ENCODE assay signal across 32 cellular contexts in genomic region chr10:14664345-14664744, GRCh38.
"Had no signal": no experiment of that assay in that cellular context is flagged by ENCODE, and none has a peak within 500 bp of the region (broad histone marks: within the 10 kb centered on the region; RNA-seq: fewer than 3 reads in every experiment).

No MANE protein-coding gene starts in this region.

- H3K4me3 Mint-ChIP-seq: activated B cell treated with CpG ODN at 0.5 μM for 24 hours; activated CD8-positive, alpha-beta T cell treated with anti-CD3 and anti-CD28 coated beads, Interleukin-2, amount 10 ng/mL, durations not matched to agents 7 days and 5 days; activated naive CD4-positive, alpha-beta T cell treated with anti-CD3 and anti-CD28 coated beads, Interleukin-2, amount 10 ng/mL, durations not matched to agents 7 days and 5 days; activated naive CD8-positive, alpha-beta T cell treated with anti-CD3 and anti-CD28 coated beads, Interleukin-2, amount 50 U/mL, for 24 hours; central memory CD8-positive, alpha-beta T cell; T-cell had no signal

- H3K36me3 ChIP-seq: ascending aorta, MG63 had no signal

- H3K9me3 ChIP-seq: ascending aorta, body of pancreas, MG63 had no signal

- H3K36me3 Mint-ChIP-seq: IgD-negative memory B cell had no signal

- DNase-seq: activated B cell treated with CpG ODN at 0.5 μM for 24 hours; activated CD4-positive, alpha-beta T cell treated with anti-CD3 and anti-CD28 coated beads for 1 hour; activated CD4-positive, alpha-beta T cell treated with anti-CD3 and anti-CD28 coated beads, Interleukin-2, amount 50 U/mL, for 1 hour; activated CD8-positive, alpha-beta memory T cell treated with anti-CD3 and anti-CD28 coated beads, Interleukin-2, amount 50 U/mL, for 48 hours; activated CD8-positive, alpha-beta T cell treated with anti-CD3 and anti-CD28 coated beads, Interleukin-2, amount 10 ng/mL, durations not matched to agents 7 days and 5 days; activated effector memory CD4-positive, alpha-beta T cell treated with Interleukin-2 at 50 U/mL for 16 hours; activated naive CD4-positive, alpha-beta T cell treated with anti-CD3 and anti-CD28 coated beads, Interleukin-2, amount 10 ng/mL, durations not matched to agents 7 days and 5 days; activated naive CD8-positive, alpha-beta T cell treated with anti-CD3 and anti-CD28 coated beads, Interleukin-2, amount 50 U/mL, for 24 hours; activated T-cell treated with anti-CD3 and anti-CD28 coated beads, Interleukin-2, amount 50 U/mL, for 48 hours; amniotic stem cell; body of pancreas; KG1; MG63; NCI-H1105; NCI-H1436; NCI-H1694 treated with DMSO at 0.1 percent for 48 hours; NCI-H2029 treated with DMSO at 0.1 percent for 48 hours; NCI-H345; NCI-H510A; NCI-H526 treated with DMSO at 0.1 percent for 48 hours; NCI-H82; OCI-M1; RPMI8226; T-cell; T-helper 2 cell; T1000 had no signal

- ATAC-seq: activated CD8-positive, alpha-beta T cell treated with anti-CD3 and anti-CD28 coated beads, Interleukin-2, amount 10 ng/mL, durations not matched to agents 7 days and 5 days; body of pancreas; Panc1; Right ventricle myocardium inferior; T-cell had no signal

- H3K27ac ChIP-seq: ascending aorta, body of pancreas, SK-N-MC had no signal

- H3K4me3 ChIP-seq: ascending aorta, body of pancreas, MG63, SK-N-MC had no signal

- H3K27me3 Mint-ChIP-seq: activated B cell treated with CpG ODN at 0.5 μM for 24 hours; activated naive CD4-positive, alpha-beta T cell treated with anti-CD3 and anti-CD28 coated beads, Interleukin-2, amount 10 ng/mL, durations not matched to agents 7 days and 5 days; activated naive CD8-positive, alpha-beta T cell treated with anti-CD3 and anti-CD28 coated beads, Interleukin-2, amount 50 U/mL, for 24 hours; central memory CD8-positive, alpha-beta T cell; IgD-negative memory B cell; T-cell had no signal

- H3K4me1 ChIP-seq: ascending aorta had no signal

- H3K27me3 ChIP-seq: ascending aorta, body of pancreas, MG63 had no signal

- H3K27ac Mint-ChIP-seq: activated CD8-positive, alpha-beta T cell treated with anti-CD3 and anti-CD28 coated beads, Interleukin-2, amount 10 ng/mL, durations not matched to agents 7 days and 5 days; activated naive CD4-positive, alpha-beta T cell treated with anti-CD3 and anti-CD28 coated beads, Interleukin-2, amount 10 ng/mL, durations not matched to agents 7 days and 5 days; activated naive CD8-positive, alpha-beta T cell treated with anti-CD3 and anti-CD28 coated beads, Interleukin-2, amount 50 U/mL, for 24 hours; IgD-negative memory B cell had no signal
